Comparison of ENCODE assay signal across 1 cellular context in the genomic region with DNA sequence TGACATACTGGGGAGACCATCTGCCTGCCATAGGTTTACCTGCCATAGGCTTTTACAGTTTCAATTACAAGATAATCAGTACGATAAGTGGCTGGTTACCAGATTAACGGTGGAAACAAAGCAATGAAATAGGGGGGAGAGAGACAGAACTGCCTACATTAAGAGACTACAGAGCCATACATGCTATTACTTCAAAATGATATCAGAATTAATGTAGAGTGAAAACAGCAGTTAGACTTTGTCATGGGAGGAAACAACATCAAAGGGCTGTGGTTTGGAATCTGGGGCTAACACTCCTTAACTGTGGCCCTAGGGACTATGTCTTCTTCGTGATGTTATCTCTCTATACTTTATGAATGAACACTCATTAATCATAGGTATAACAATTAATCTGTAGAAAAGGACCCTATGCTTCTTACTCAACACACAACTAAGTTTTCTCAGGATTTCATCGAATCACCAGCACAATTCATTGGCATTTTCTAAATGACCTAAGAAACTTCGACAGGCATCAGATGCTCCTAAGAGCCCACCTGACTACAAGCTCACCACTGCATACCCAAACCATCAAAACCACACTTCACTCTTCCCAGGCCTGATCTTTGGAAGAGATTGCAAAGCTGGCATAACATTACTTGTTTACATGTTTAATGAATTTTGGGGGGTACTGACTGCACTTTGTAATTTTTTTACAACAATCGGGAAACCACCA.
TF ChIP-seq lines count a peak whose summit lies in the region.

No MANE protein-coding gene starts in this region.

TF ChIP-seq in SK-N-SH treated with all-trans-retinoic acid at 6 μM for 48 hours, 23 proteins besides CTCF, POLR2A, EP300 and RAD21 (continued from another document):
- TF ChIP-seq, protein P1, sequence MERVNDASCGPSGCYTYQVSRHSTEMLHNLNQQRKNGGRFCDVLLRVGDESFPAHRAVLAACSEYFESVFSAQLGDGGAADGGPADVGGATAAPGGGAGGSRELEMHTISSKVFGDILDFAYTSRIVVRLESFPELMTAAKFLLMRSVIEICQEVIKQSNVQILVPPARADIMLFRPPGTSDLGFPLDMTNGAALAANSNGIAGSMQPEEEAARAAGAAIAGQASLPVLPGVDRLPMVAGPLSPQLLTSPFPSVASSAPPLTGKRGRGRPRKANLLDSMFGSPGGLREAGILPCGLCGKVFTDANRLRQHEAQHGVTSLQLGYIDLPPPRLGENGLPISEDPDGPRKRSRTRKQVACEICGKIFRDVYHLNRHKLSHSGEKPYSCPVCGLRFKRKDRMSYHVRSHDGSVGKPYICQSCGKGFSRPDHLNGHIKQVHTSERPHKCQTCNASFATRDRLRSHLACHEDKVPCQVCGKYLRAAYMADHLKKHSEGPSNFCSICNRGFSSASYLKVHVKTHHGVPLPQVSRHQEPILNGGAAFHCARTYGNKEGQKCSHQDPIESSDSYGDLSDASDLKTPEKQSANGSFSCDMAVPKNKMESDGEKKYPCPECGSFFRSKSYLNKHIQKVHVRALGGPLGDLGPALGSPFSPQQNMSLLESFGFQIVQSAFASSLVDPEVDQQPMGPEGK (CRISPR knock-in tag; IDR thresholded peaks at IDR 0.05; ENCODE audit: borderline replicate concordance) = no peak
